ENCODE assay signal across 19 cellular contexts in genomic region chr1:16977377-16977776, GRCh38. TPM values are rescaled to one million over a fixed set of nuclear protein-coding genes. Genes with fewer than 3 reads are reported as not detected.
DNase-seq lines count a peak whose midpoint lies in the region; TF ChIP-seq lines count a peak whose summit lies in the region.
"Had no signal": no experiment of that assay in that cellular context is flagged by ENCODE, and none has a peak within 500 bp of the region (broad histone marks: within the 10 kb centered on the region; RNA-seq: fewer than 3 reads in every experiment).

No MANE protein-coding gene starts in this region.

- no peaks in the 10 kb centered on the region for H3K9me3 Mint-ChIP-seq in endodermal cell
- H3K9me3 Mint-ChIP-seq: CD4-positive, alpha-beta memory T cell had no signal

- H2AFZ ChIP-seq in hepatocyte (no peak overlapping the region), osteoblast (ENCODE audit: low read length) (no peak overlapping the region)
- H2AFZ ChIP-seq: GM23248, PC-9 had no signal

- peaks cover 25% of the 10 kb centered on the region for H3K36me3 Mint-ChIP-seq in endodermal cell (ENCODE audit: low read depth)

- H3K79me2 ChIP-seq in hepatocyte: peaks cover 51% of the 10 kb centered on the region
- H3K79me2 ChIP-seq in osteoblast (ENCODE audit: insufficient read depth, low read length): peaks cover 24% of the 10 kb centered on the region

- TF ChIP-seq CTCF in ascending aorta (IDR thresholded peaks at IDR 0.05): no peak
- TF ChIP-seq CTCF in hepatocyte (IDR thresholded peaks at IDR 0.05; ENCODE audit: poor library complexity): no peak
- TF ChIP-seq CTCF in osteoblast (IDR thresholded peaks at IDR 0.05; ENCODE audit: extremely low read depth, low read depth, low read length): no peak
- no peak for TF ChIP-seq CTCF in vagina (IDR thresholded peaks at IDR 0.05)
- TF ChIP-seq CTCF in endodermal cell (conservative IDR thresholded peaks at IDR 0.05): no peak
- no peak for TF ChIP-seq CTCF in dorsolateral prefrontal cortex (IDR thresholded peaks at IDR 0.05 in 54 of 56, conservative IDR thresholded peaks at IDR 0.05 in 2 of 56; ENCODE audit: low read depth in 1 of 56, partially characterized antibody in 56 of 56)

- H3K27me3 Mint-ChIP-seq in endodermal cell (ENCODE audit: insufficient read depth): no peaks in the 10 kb centered on the region

- H3K9me3 ChIP-seq in ascending aorta (no peaks in the 10 kb centered on the region), hepatocyte (ENCODE audit: low read depth) (no peaks in the 10 kb centered on the region), osteoblast (ENCODE audit: low read depth, low read length) (no peaks in the 10 kb centered on the region), vagina (no peaks in the 10 kb centered on the region), endodermal cell (ENCODE audit: control insufficient read depth, low read length) (no peaks in the 10 kb centered on the region)
- H3K9me3 ChIP-seq: BLaER1 treated with 17β-estradiol and CSF1 and Interleukin-3, amounts not matched to agents 10 nM and 100 nM; HAP-1 had no signal

- WGBS in hepatocyte (ENCODE audit: low lambda C conversion rate, missing lambda C conversion rate): 93% methylated on average over 5 of the region's 5 CpGs
- WGBS in endodermal cell (ENCODE audit: insufficient coverage in 1 of 2, insufficient read length in 1 of 2), 2 experiments: 94% methylated on average over 4 to 5 of the region's 5 CpGs

- H4K20me1 ChIP-seq in hepatocyte (ENCODE audit: insufficient read depth, poor library complexity, severe bottlenecking) (peaks cover 35% of the 10 kb centered on the region), osteoblast (ENCODE audit: insufficient read depth, low read length) (peaks cover 33% of the 10 kb centered on the region)

- no peak for TF ChIP-seq POLR2A in vagina (IDR thresholded peaks at IDR 0.05)

- no peak overlapping the region for H3K4me3 Mint-ChIP-seq in endodermal cell

- no peak overlapping the region for H3K4me3 ChIP-seq in ascending aorta
- no peak overlapping the region for H3K4me3 ChIP-seq in hepatocyte
- H3K4me3 ChIP-seq in osteoblast (ENCODE audit: insufficient read depth, low read length): no peak overlapping the region
- no peak overlapping the region for H3K4me3 ChIP-seq in vagina
- H3K4me3 ChIP-seq in endodermal cell (ENCODE audit: low read length): no peak overlapping the region
- H3K4me3 ChIP-seq in dorsolateral prefrontal cortex: no peak overlapping the region
- H3K4me3 ChIP-seq: BLaER1 treated with 17β-estradiol and CSF1 and Interleukin-3, amounts not matched to agents 10 nM and 100 nM; HAP-1; PC-9 had no signal

- H3K9ac ChIP-seq in endodermal cell (ENCODE audit: extremely low read depth, low read length, poor library complexity, severe bottlenecking): no peak overlapping the region
- H3K9ac ChIP-seq: KMS-11 had no signal

- H3K27ac ChIP-seq in ascending aorta (peak overlapping the region; percentile 93 to 95), hepatocyte (no peak overlapping the region), osteoblast (ENCODE audit: low read depth, low read length) (no peak overlapping the region), vagina (peak overlapping the region; percentile 42), endodermal cell (ENCODE audit: low read depth, low read length) (no peak overlapping the region), dorsolateral prefrontal cortex (no peak overlapping the region)
- H3K27ac ChIP-seq: BLaER1 treated with 17β-estradiol and CSF1 and Interleukin-3, amounts not matched to agents 10 nM and 100 nM; KMS-11; PC-9 had no signal

- H3K4me1 ChIP-seq in ascending aorta (peaks cover 0 to 20% of the 10 kb centered on the region in 2 donors), hepatocyte (ENCODE audit: insufficient read depth) (peaks cover 31% of the 10 kb centered on the region), osteoblast (ENCODE audit: insufficient read depth, low read length) (peaks cover 34% of the 10 kb centered on the region), vagina (peaks cover 43% of the 10 kb centered on the region), endodermal cell (ENCODE audit: control insufficient read depth, insufficient read depth, low read length) (peaks cover 7% of the 10 kb centered on the region)
- H3K4me1 ChIP-seq: HAP-1 had no signal

- DNase-seq in ascending aorta (ENCODE audit: low spot score in 2 of 2) (no peak), hepatocyte (ENCODE audit: low spot score) (no peak), osteoblast (ENCODE audit: insufficient read length, low spot score, missing footprints) (peak; percentile 89), vagina (ENCODE audit: extremely low spot score in 2 of 2) (no peak), NCI-H82 (lab: John Stamatoyannopoulos, UW) (no peak), endodermal cell (no peak), dorsolateral prefrontal cortex (no peak)
- DNase-seq: GM23248, NCI-H1092 treated with DMSO at 0.1 percent for 48 hours, NCI-H1436 treated with DMSO at 0.1 percent for 48 hours, NCI-H1930, NCI-H510A, PC-9, RPMI8226, SHP77 treated with DMSO at 0.1 percent for 48 hours had no signal

- peak overlapping the region; percentile 97 for H3K4me2 ChIP-seq in hepatocyte
- H3K4me2 ChIP-seq in osteoblast (ENCODE audit: insufficient read depth, low read length): no peak overlapping the region
- H3K4me2 ChIP-seq: KMS-11, PC-9 had no signal

- intact Hi-C loops in ascending aorta (cut with DNase I) (no loop called here), vagina (cut with DNase I) (no loop called here), dorsolateral prefrontal cortex (cut with DNase I) (no loop called here)

- no peak overlapping the region for H3K27ac Mint-ChIP-seq in endodermal cell

- H3K4me1 Mint-ChIP-seq in endodermal cell: peaks cover 3% of the 10 kb centered on the region

- peaks cover 0 to 7% of the 10 kb centered on the region in 2 donors for H3K36me3 ChIP-seq in ascending aorta
- H3K36me3 ChIP-seq in hepatocyte (replicated peaks; ENCODE audit: insufficient read depth, low read depth): no peaks in the 10 kb centered on the region
- H3K36me3 ChIP-seq in osteoblast (ENCODE audit: insufficient read depth, low read length): peaks cover 21% of the 10 kb centered on the region
- no peaks in the 10 kb centered on the region for H3K36me3 ChIP-seq in vagina
- peaks cover 30% of the 10 kb centered on the region for H3K36me3 ChIP-seq in endodermal cell (ENCODE audit: control insufficient read depth, insufficient read depth, low read length)
- H3K36me3 ChIP-seq: BLaER1 treated with 17β-estradiol and CSF1 and Interleukin-3, amounts not matched to agents 10 nM and 100 nM; HAP-1 had no signal

- H3K9me2 ChIP-seq in hepatocyte (replicated peaks; ENCODE audit: insufficient read depth): no peaks in the 10 kb centered on the region

- H3K27me3 ChIP-seq in ascending aorta: no peaks in the 10 kb centered on the region
- no peaks in the 10 kb centered on the region for H3K27me3 ChIP-seq in hepatocyte
- no peaks in the 10 kb centered on the region for H3K27me3 ChIP-seq in osteoblast (ENCODE audit: insufficient read depth, low read length)
- no peaks in the 10 kb centered on the region for H3K27me3 ChIP-seq in vagina
- no peaks in the 10 kb centered on the region for H3K27me3 ChIP-seq in endodermal cell (ENCODE audit: control insufficient read depth, insufficient read depth, low read length, poor library complexity, severe bottlenecking)
- H3K27me3 ChIP-seq in dorsolateral prefrontal cortex: peaks cover 0 to 13% (median 0%) of the 10 kb centered on the region in 45 donors

RNA-seq across cellular contexts. Expression of gene MFAP2, which starts 3.0 kb away (rescaled TPM):
- total RNA-seq in ascending aorta (26.3 TPM), hepatocyte (172 and 200 TPM in 2 replicates), osteoblast (61.2 and 72.2 TPM in 2 replicates), vagina (51.1 TPM), endodermal cell (100 to 1,000 TPM; 120 to 170 TPM), dorsolateral prefrontal cortex (1 to 10 TPM in 17 of 120 experiments, under 1 TPM in 22, not detected in 81; 0.28 to 5.8 (median 0.89) TPM)
- 540 and 551 TPM in 2 replicates for polyA plus RNA-seq in hepatocyte
- polyA plus RNA-seq in endodermal cell (2013, experiment 1 of 2): 187 TPM
- polyA plus RNA-seq in endodermal cell (2013, experiment 2 of 2): 180 TPM
- total RNA-seq: CD4-positive, alpha-beta memory T cell had no signal
- polyA plus RNA-seq: CD4-positive, alpha-beta memory T cell had no signal

RNA-seq across cellular contexts. Expression of gene ATP13A2, which starts 34.4 kb away (rescaled TPM):
- total RNA-seq in ascending aorta (39.2 TPM), hepatocyte (20.7 and 30.0 TPM in 2 replicates), osteoblast (30.6 and 34.4 TPM in 2 replicates), vagina (31.7 TPM), endodermal cell (10 to 100 TPM; 69.4 to 82.6 TPM), dorsolateral prefrontal cortex (100 to 1,000 TPM; 104 to 254 (median 196) TPM)
- polyA plus RNA-seq in hepatocyte: 52.3 and 53.4 TPM in 2 replicates
- 46.1 TPM for polyA plus RNA-seq in endodermal cell (2013, experiment 1 of 2)
- polyA plus RNA-seq in endodermal cell (2013, experiment 2 of 2): 39.7 TPM

RNA-seq across cellular contexts. Expression of gene CROCC, which starts 55.6 kb away (rescaled TPM):
- total RNA-seq in ascending aorta (27.0 TPM), hepatocyte (21.9 and 22.2 TPM in 2 replicates), osteoblast (15.0 and 20.3 TPM in 2 replicates), vagina (31.9 TPM), endodermal cell (10 to 100 TPM; 58.4 to 61.8 TPM), dorsolateral prefrontal cortex (10 to 100 TPM; 15.4 to 63.7 (median 32.6) TPM)
- 23.0 and 23.6 TPM in 2 replicates for polyA plus RNA-seq in hepatocyte
- polyA plus RNA-seq in endodermal cell (2013, experiment 1 of 2): 38.9 TPM
- 33.9 TPM for polyA plus RNA-seq in endodermal cell (2013, experiment 2 of 2)

Comparison
In these comparisons a context has a peak if more than half of its experiments do, and no peak if none do; other contexts are left out.
1. H3K27ac ChIP-seq: peak in ascending aorta (2 of 2) and vagina (single experiment); none in hepatocyte (single experiment), osteoblast (single experiment), endodermal cell (single experiment) and dorsolateral prefrontal cortex (0 of 59).